Comparison of ENCODE assay signal across 1 cellular context in the genomic region with DNA sequence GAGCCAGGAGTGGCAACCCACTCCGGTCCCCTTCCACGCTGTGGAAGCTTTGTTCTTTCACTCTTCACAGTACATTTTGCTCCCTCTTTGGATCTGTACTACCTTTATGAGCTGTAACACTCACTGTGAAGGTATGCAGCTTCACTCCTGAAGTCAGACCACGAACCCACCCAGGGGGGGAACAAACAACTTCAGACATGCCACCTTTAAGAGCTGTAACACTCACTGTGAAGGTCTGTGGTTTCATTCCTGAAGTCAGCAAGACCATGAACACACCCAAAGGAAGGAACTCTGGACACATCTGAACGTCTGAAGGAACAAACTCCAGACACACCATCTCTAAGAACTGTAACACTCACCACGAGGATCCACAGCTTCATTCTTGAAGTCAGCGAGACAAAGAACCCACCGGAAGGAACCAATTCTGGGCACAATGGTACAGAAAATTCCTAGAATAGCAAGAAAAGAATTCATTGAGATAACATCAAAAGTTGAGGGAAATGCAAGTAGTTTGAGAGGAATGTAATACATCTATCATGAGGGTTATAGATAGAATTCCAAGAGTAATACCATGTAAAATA.
TF ChIP-seq lines count a peak whose summit lies in the region.

No MANE protein-coding gene starts in this region.

TF ChIP-seq in SK-N-SH, 30 proteins besides CTCF, POLR2A, EP300 and RAD21 (continued from another document):
- TF ChIP-seq RXRA (IDR thresholded peaks at IDR 0.05; ENCODE audit: borderline replicate concordance, low read depth) = no peak
- TF ChIP-seq RFX5 (IDR thresholded peaks at IDR 0.05; ENCODE audit: low read length) = no peak
- TF ChIP-seq MEF2A (IDR thresholded peaks at IDR 0.05; ENCODE audit: borderline replicate concordance, low read depth) = no peak
- TF ChIP-seq, protein P1, sequence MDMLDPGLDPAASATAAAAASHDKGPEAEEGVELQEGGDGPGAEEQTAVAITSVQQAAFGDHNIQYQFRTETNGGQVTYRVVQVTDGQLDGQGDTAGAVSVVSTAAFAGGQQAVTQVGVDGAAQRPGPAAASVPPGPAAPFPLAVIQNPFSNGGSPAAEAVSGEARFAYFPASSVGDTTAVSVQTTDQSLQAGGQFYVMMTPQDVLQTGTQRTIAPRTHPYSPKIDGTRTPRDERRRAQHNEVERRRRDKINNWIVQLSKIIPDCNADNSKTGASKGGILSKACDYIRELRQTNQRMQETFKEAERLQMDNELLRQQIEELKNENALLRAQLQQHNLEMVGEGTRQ (IDR thresholded peaks at IDR 0.05; ENCODE audit: borderline replicate concordance, low read depth, low read length) = no peak
- no peak for TF ChIP-seq POLR2AphosphoS5 (IDR thresholded peaks at IDR 0.05; ENCODE audit: low read depth, low read length)
- TF ChIP-seq JUND (IDR thresholded peaks at IDR 0.05) = no peak
- TF ChIP-seq SMC3 (IDR thresholded peaks at IDR 0.05; ENCODE audit: low read depth, low read length) = no peak
- TF ChIP-seq GABPA (IDR thresholded peaks at IDR 0.05; ENCODE audit: low read depth) = no peak
TF ChIP-seq in SK-N-SH: peak in this region for 0.
